ENCODE assay signal across 8 cellular contexts in genomic region chr2:38722271-38723115, GRCh38. TPM values are rescaled to one million over a fixed set of nuclear protein-coding genes. Genes with fewer than 3 reads are reported as not detected.
A peak's percentile ranks its signal among the peaks of the same experiment; 100 is the strongest.
DNase-seq lines count a peak whose midpoint lies in the region; ATAC-seq, FAIRE-seq and TF ChIP-seq lines count a peak whose summit lies in the region.

No MANE protein-coding gene starts in this region.

- H3K79me1 ChIP-seq in neuronal stem cell (ENCODE audit: low read depth, low read length): no peaks in the 10 kb centered on the region

- no peak overlapping the region for H3K4ac ChIP-seq in neuronal stem cell (ENCODE audit: low read length)

- no peaks in the 10 kb centered on the region for H3K36me3 ChIP-seq in kidney (ENCODE audit: control insufficient read depth in 1 of 2, insufficient read depth in 2 of 2, low read length in 2 of 2)
- H3K36me3 ChIP-seq in neuronal stem cell (replicated peaks in 1 of 2; ENCODE audit: control insufficient read depth in 2 of 2, insufficient read depth in 2 of 2, low read length in 2 of 2): peaks cover 0 to 2% of the 10 kb centered on the region in 2 donors

- H3K9me3 ChIP-seq in kidney (ENCODE audit: control insufficient read depth in 1 of 2, low read length in 2 of 2) (no peaks in the 10 kb centered on the region), neuronal stem cell (replicated peaks in 1 of 2; ENCODE audit: control insufficient read depth in 2 of 2, insufficient read depth in 1 of 2, low read depth in 1 of 2, low read length in 2 of 2) (no peaks in the 10 kb centered on the region)

- intact Hi-C loops in kidney (cut with DNase I): loop anchor here (10.0 kb wide), 1 partner anchor 138 kb away; no protein-coding TSS in a partner anchor

- H2AFZ ChIP-seq in neuronal stem cell (ENCODE audit: low read length): no peak overlapping the region

- ATAC-seq in GM18517 (IDR thresholded peaks at IDR 0.05; ENCODE audit: unreplicated experiment) (peak; percentile 41), HG03095 (IDR thresholded peaks at IDR 0.05; ENCODE audit: unreplicated experiment) (peak; percentile 41)
- peak; percentile 80 to 86 for ATAC-seq in activated T-cell treated with anti-CD3 and anti-CD28 coated beads, Interleukin-2, amount 50 U/mL, for 4 hours

- peaks cover 3% of the 10 kb centered on the region for H3K9me3 Mint-ChIP-seq in activated T-cell treated with anti-CD3 and anti-CD28 coated beads, Interleukin-2, amount 50 U/mL, for 4 hours

- H4K91ac ChIP-seq in neuronal stem cell (ENCODE audit: low read depth, low read length, poor library complexity): no peak overlapping the region

- TF ChIP-seq CTCF in kidney (IDR thresholded peaks at IDR 0.05; ENCODE audit: borderline replicate concordance, extremely low read depth, insufficient read depth): no peak

- H3K14ac ChIP-seq in neuronal stem cell (ENCODE audit: low read length): no peak overlapping the region

- no peak overlapping the region for H4K8ac ChIP-seq in neuronal stem cell (ENCODE audit: low read depth, low read length)

- H3K4me3 ChIP-seq in kidney (ENCODE audit: low read length in 2 of 2) (no peak overlapping the region), neuronal stem cell (ENCODE audit: low read length in 2 of 2) (no peak overlapping the region)

- no peak overlapping the region for H2BK12ac ChIP-seq in neuronal stem cell (ENCODE audit: low read length)

- H3K4me3 Mint-ChIP-seq in activated T-cell treated with anti-CD3 and anti-CD28 coated beads, Interleukin-2, amount 50 U/mL, for 4 hours: peak overlapping the region; percentile 64

- no CpG with 5 or more reads among the region's 10 CpGs for WGBS in neuronal stem cell (ENCODE audit: extremely low coverage in 2 of 2, insufficient read length in 2 of 2, insufficient replicate concordance in 1 of 2), 2 donors

- peaks cover 54% of the 10 kb centered on the region for H3K4me1 Mint-ChIP-seq in activated T-cell treated with anti-CD3 and anti-CD28 coated beads, Interleukin-2, amount 50 U/mL, for 4 hours (ENCODE audit: low read depth)

- H3K27me3 Mint-ChIP-seq in activated T-cell treated with anti-CD3 and anti-CD28 coated beads, Interleukin-2, amount 50 U/mL, for 4 hours (ENCODE audit: low read depth): no peaks in the 10 kb centered on the region

- no peak overlapping the region for H2BK120ac ChIP-seq in neuronal stem cell (ENCODE audit: low read depth, low read length)

- no peak overlapping the region for H2AK5ac ChIP-seq in neuronal stem cell (ENCODE audit: low read depth, low read length)

- H2BK5ac ChIP-seq in neuronal stem cell (ENCODE audit: low read length): no peak overlapping the region

- H3K9ac ChIP-seq in kidney (ENCODE audit: low read length in 2 of 2) (no peak overlapping the region), neuronal stem cell (ENCODE audit: low read depth, low read length, poor library complexity) (no peak overlapping the region)

- H2BK15ac ChIP-seq in neuronal stem cell (ENCODE audit: low read length): no peak overlapping the region

- H3K36me3 Mint-ChIP-seq in activated T-cell treated with anti-CD3 and anti-CD28 coated beads, Interleukin-2, amount 50 U/mL, for 4 hours (ENCODE audit: insufficient read depth): peaks cover 16% of the 10 kb centered on the region

- H3K23ac ChIP-seq in neuronal stem cell (ENCODE audit: low read depth, low read length, poor library complexity): no peak overlapping the region

- H3K4me1 ChIP-seq in kidney (ENCODE audit: control insufficient read depth in 1 of 2, insufficient read depth in 1 of 2, low read depth in 1 of 2, low read length in 2 of 2): peaks cover 9 to 11% of the 10 kb centered on the region in 2 donors
- H3K4me1 ChIP-seq in neuronal stem cell (ENCODE audit: control insufficient read depth in 2 of 2, insufficient read depth in 1 of 2, low read depth in 1 of 2, low read length in 2 of 2): no peaks in the 10 kb centered on the region

- H3K27me3 ChIP-seq in neuronal stem cell (ENCODE audit: control insufficient read depth in 3 of 3, insufficient read depth in 3 of 3, low read depth in 1 of 3, low read length in 3 of 3): no peaks in the 10 kb centered on the region

- no peak for FAIRE-seq in urothelium cell line (lab: Jason Lieb, UNC)
- FAIRE-seq in kidney (lab: Jason Lieb, UNC): no peak

- H3K4me2 ChIP-seq in neuronal stem cell (ENCODE audit: insufficient read depth, low read length, poor library complexity, severe bottlenecking): no peak overlapping the region

- no peak overlapping the region for H3K18ac ChIP-seq in neuronal stem cell (ENCODE audit: low read length)

- peak; percentile 48 for DNase-seq in activated T-cell treated with anti-CD3 and anti-CD28 coated beads, Interleukin-2, amount 50 U/mL, for 4 hours
- peak; percentile 83 for DNase-seq in stimulated activated CD4-positive, alpha-beta T cell treated with anti-CD3 and anti-CD28 coated beads, Interleukin-15, amount 100 ng/mL, for 24 hours
- DNase-seq in urothelium cell line (ENCODE audit: low spot score) (no peak), glomerular visceral epithelial cell (ENCODE audit: extremely low spot score) (no peak), kidney (no peak), neuronal stem cell (ENCODE audit: low spot score) (no peak)

- H3K27ac ChIP-seq in kidney (ENCODE audit: low read depth in 2 of 2, low read length in 2 of 2): no peak overlapping the region
- H3K27ac ChIP-seq in neuronal stem cell (replicated peaks; ENCODE audit: low read length): no peak overlapping the region

RNA-seq across cellular contexts. Expression of gene SRSF7, which starts 28.7 kb away (rescaled TPM):
- 100 to 1,000 TPM; 431 to 454 (median 451) TPM for total RNA-seq in activated T-cell treated with anti-CD3 and anti-CD28 coated beads, Interleukin-2, amount 50 U/mL, for 4 hours
- 123 TPM for total RNA-seq in kidney
- 74.1 TPM for polyA plus RNA-seq in kidney (ENCODE audit: insufficient read depth, low read depth, low replicate concordance)
- polyA plus RNA-seq in neuronal stem cell (2013, experiment 1 of 2): 341 TPM
- 342 TPM for polyA plus RNA-seq in neuronal stem cell (2013, experiment 2 of 2)

RNA-seq across cellular contexts. Expression of gene GEMIN6, which starts 55.5 kb away (rescaled TPM):
- 10 to 100 TPM; 34.2 to 45.7 (median 39.3) TPM for total RNA-seq in activated T-cell treated with anti-CD3 and anti-CD28 coated beads, Interleukin-2, amount 50 U/mL, for 4 hours
- 11.0 TPM for total RNA-seq in kidney
- polyA plus RNA-seq in kidney (ENCODE audit: insufficient read depth, low read depth, low replicate concordance): 24.7 TPM
- polyA plus RNA-seq in neuronal stem cell (2013, experiment 1 of 2): 8.5 TPM
- polyA plus RNA-seq in neuronal stem cell (2013, experiment 2 of 2): 9.0 TPM

RNA-seq across cellular contexts. Expression of gene GALM, which starts 56.6 kb away (rescaled TPM):
- total RNA-seq in activated T-cell treated with anti-CD3 and anti-CD28 coated beads, Interleukin-2, amount 50 U/mL, for 4 hours: 10 to 100 TPM; 35.2 to 77.9 (median 58.8) TPM
- 17.9 TPM for total RNA-seq in kidney
- 79.9 TPM for polyA plus RNA-seq in kidney (ENCODE audit: insufficient read depth, low read depth, low replicate concordance)
- polyA plus RNA-seq in neuronal stem cell (2013, experiment 1 of 2): 10.8 TPM
- polyA plus RNA-seq in neuronal stem cell (2013, experiment 2 of 2): 10.4 TPM

Comparison
In these comparisons a context has a peak if more than half of its experiments do, and no peak if none do; other contexts are left out.
1. DNase-seq: peak in activated T-cell treated with anti-CD3 and anti-CD28 coated beads, Interleukin-2, amount 50 U/mL, for 4 hours (single experiment) and stimulated activated CD4-positive, alpha-beta T cell treated with anti-CD3 and anti-CD28 coated beads, Interleukin-15, amount 100 ng/mL, for 24 hours (single experiment); none in urothelium cell line (single experiment), glomerular visceral epithelial cell (single experiment), kidney (single experiment) and neuronal stem cell (single experiment).
2. Peak in every context shown above with its lines, with median percentiles within 50 percentile points of each other: ATAC-seq.